Comparison of ENCODE assay signal across 13 cellular contexts in the genomic region with DNA sequence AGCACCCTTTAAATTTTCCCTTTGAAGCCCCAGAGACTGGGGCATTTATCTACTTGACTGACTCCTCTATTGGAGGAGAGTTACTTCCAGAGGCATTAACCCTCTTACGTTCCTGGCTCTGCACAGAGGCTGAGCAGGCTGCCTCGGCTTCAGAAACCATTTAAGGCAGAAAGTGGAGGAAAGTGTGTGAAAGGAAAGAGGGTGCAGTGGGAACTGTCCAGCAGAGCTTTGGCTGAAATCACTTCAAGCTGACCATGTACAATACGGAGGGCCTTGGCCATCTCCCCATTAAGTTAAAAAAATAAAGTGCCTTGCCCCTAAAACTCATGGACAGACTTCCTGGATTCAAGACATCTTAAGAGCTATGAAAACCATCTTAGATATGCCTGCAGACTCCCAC.
DNase-seq lines count a peak whose midpoint lies in the region; ATAC-seq and TF ChIP-seq lines count a peak whose summit lies in the region.
"Had no signal": no experiment of that assay in that cellular context is flagged by ENCODE, and none has a peak within 500 bp of the region (broad histone marks: within the 10 kb centered on the region; RNA-seq: fewer than 3 reads in every experiment).

No MANE protein-coding gene starts in this region.

- TF ChIP-seq CTCF in MM.1S (IDR thresholded peaks at IDR 0.05; ENCODE audit: low read length): no peak
- TF ChIP-seq CTCF in smooth muscle cell (IDR thresholded peaks at IDR 0.05; ENCODE audit: borderline replicate concordance, insufficient read depth, poor library complexity, severe bottlenecking): no peak

- H4K20me1 ChIP-seq in MM.1S (ENCODE audit: insufficient read depth, low read length) (no peaks in the 10 kb centered on the region), smooth muscle cell (ENCODE audit: low read depth) (no peaks in the 10 kb centered on the region)

- H3K9me2 ChIP-seq in MM.1S (replicated peaks; ENCODE audit: insufficient read depth, low read length): no peaks in the 10 kb centered on the region

- H3K4me2 ChIP-seq in MM.1S (ENCODE audit: low read depth, low read length) (no peak overlapping the region), smooth muscle cell (no peak overlapping the region)

- H3K27ac ChIP-seq in MM.1S (ENCODE audit: low read length): no peak overlapping the region
- no peak overlapping the region for H3K27ac ChIP-seq in smooth muscle cell (ENCODE audit: low read depth)
- H3K27ac ChIP-seq: uterus had no signal

- WGBS in smooth muscle cell (ENCODE audit: low lambda C conversion rate): 41% methylated on average over 3 of the region's 3 CpGs

- no peaks in the 10 kb centered on the region for H3K9me3 ChIP-seq in MM.1S (replicated peaks; ENCODE audit: insufficient read depth, low read length)
- H3K9me3 ChIP-seq in smooth muscle cell (replicated peaks; ENCODE audit: low read depth): no peaks in the 10 kb centered on the region
- H3K9me3 ChIP-seq: uterus had no signal

- no peak for ATAC-seq in GM19455 (IDR thresholded peaks at IDR 0.05; ENCODE audit: unreplicated experiment)
- no peak for ATAC-seq in HG03139 (IDR thresholded peaks at IDR 0.05; ENCODE audit: unreplicated experiment)

- H3K36me3 ChIP-seq in MM.1S (replicated peaks; ENCODE audit: insufficient read depth, low read length): no peaks in the 10 kb centered on the region
- H3K36me3 ChIP-seq in smooth muscle cell (ENCODE audit: low read depth): no peaks in the 10 kb centered on the region
- H3K36me3 ChIP-seq: uterus had no signal

- DNase-seq in EL (peak; percentile 3), MM.1S (peak; percentile 36), astrocyte of the hippocampus (ENCODE audit: low read depth, low spot score) (peak; percentile 81), kidney tubule cell (ENCODE audit: low spot score) (peak; percentile 28), NCI-H187 treated with DMSO at 0.1 percent for 48 hours (lab: John Stamatoyannopoulos, UW) (no peak), smooth muscle cell (lab: John Stamatoyannopoulos, UW; ENCODE audit: unreplicated experiment) (no peak)
- DNase-seq: activated naive CD8-positive, alpha-beta T cell treated with anti-CD3 and anti-CD28 coated beads for 36 hours; HCEC 1CT; NCI-H1436 treated with DMSO at 0.1 percent for 48 hours; posterior cingulate gyrus; uterus had no signal

- H3K4me3 ChIP-seq in MM.1S (ENCODE audit: low read length) (no peak overlapping the region), smooth muscle cell (no peak overlapping the region)
- H3K4me3 ChIP-seq: uterus had no signal

- H3K79me2 ChIP-seq in MM.1S (ENCODE audit: low read length): no peaks in the 10 kb centered on the region
- no peaks in the 10 kb centered on the region for H3K79me2 ChIP-seq in smooth muscle cell (ENCODE audit: low read depth)

- H3K9ac ChIP-seq in MM.1S (ENCODE audit: low read length) (no peak overlapping the region), smooth muscle cell (ENCODE audit: low read depth) (no peak overlapping the region)

- H3K4me1 ChIP-seq in MM.1S (ENCODE audit: low read length) (peaks cover 10% of the 10 kb centered on the region), smooth muscle cell (ENCODE audit: low read depth) (no peaks in the 10 kb centered on the region)
- H3K4me1 ChIP-seq: uterus had no signal

- H2AFZ ChIP-seq in MM.1S (ENCODE audit: low read length) (no peak overlapping the region), smooth muscle cell (ENCODE audit: low read depth) (no peak overlapping the region)

- H3K27me3 ChIP-seq in MM.1S (replicated peaks; ENCODE audit: insufficient read depth, low read length): no peaks in the 10 kb centered on the region
- peaks cover 10% of the 10 kb centered on the region for H3K27me3 ChIP-seq in smooth muscle cell (ENCODE audit: low read depth)

- H3F3A ChIP-seq in MM.1S (ENCODE audit: insufficient read depth, low read length) (peaks cover 3% of the 10 kb centered on the region; the same call in 1 of the 2 replicates), smooth muscle cell (ENCODE audit: low read depth) (no peaks in the 10 kb centered on the region)

Comparison
In these comparisons a context has a peak if more than half of its experiments do, and no peak if none do; other contexts are left out.
1. DNase-seq: peak in EL (single experiment), MM.1S (single experiment), astrocyte of the hippocampus (single experiment) and kidney tubule cell (single experiment); none in NCI-H187 treated with DMSO at 0.1 percent for 48 hours (single experiment) and smooth muscle cell (single experiment).